22 cellular contexts compared by ENCODE assay signal in genomic region chr10:86827639-86828038, GRCh38.
DNase-seq lines count a peak whose midpoint lies in the region; ATAC-seq, FAIRE-seq and TF ChIP-seq lines count a peak whose summit lies in the region.
"Had no signal": no experiment of that assay in that cellular context is flagged by ENCODE, and none has a peak within 500 bp of the region (broad histone marks: within the 10 kb centered on the region; RNA-seq: fewer than 3 reads in every experiment).

No MANE protein-coding gene starts in this region.

- no peak overlapping the region for H2BK15ac ChIP-seq in H9 (ENCODE audit: low read depth, low read length)

- no peaks in the 10 kb centered on the region for H3K23me2 ChIP-seq in H9 (ENCODE audit: insufficient read length, low read depth, low read length, poor library complexity, severe bottlenecking)

- H4K5ac ChIP-seq in H9 (ENCODE audit: insufficient read length, low read depth, low read length): no peak overlapping the region

- H3K4ac ChIP-seq in H9 (ENCODE audit: low read depth, low read length): no peak overlapping the region

- H3T11ph ChIP-seq in H9 (ENCODE audit: low read length): no peak overlapping the region

- no peak overlapping the region for H2AK5ac ChIP-seq in H9 (ENCODE audit: insufficient read length, low read length)

- no peak overlapping the region for H3K4me3 Mint-ChIP-seq in H9
- H3K4me3 Mint-ChIP-seq: CD8-positive, alpha-beta T cell had no signal

- peaks cover 33% of the 10 kb centered on the region for H3K79me2 ChIP-seq in keratinocyte (ENCODE audit: control insufficient read depth, insufficient read depth, low read length)
- peaks cover 61% of the 10 kb centered on the region; the same call in 1 of the 2 replicates for H3K79me2 ChIP-seq in H9 (ENCODE audit: insufficient read depth, low read length)

- dilution Hi-C loops in keratinocyte (cut with MboI; ENCODE audit: extremely low pct_ligation_motif_present, low sequenced_read_pairs): no loop called here

- WGBS in H9 (ENCODE audit: extremely low coverage, insufficient read length, low lambda C conversion rate): no CpG with 5 or more reads among the region's 7 CpGs

- no peak overlapping the region for H3K4me2 ChIP-seq in keratinocyte (ENCODE audit: control insufficient read depth, extremely low read depth, insufficient read depth, low read depth, low read length)
- H3K4me2 ChIP-seq in H9 (ENCODE audit: insufficient read depth, insufficient read length, low read length): no peak overlapping the region
- H3K4me2 ChIP-seq: BLaER1 treated with 17β-estradiol and CSF1 and Interleukin-3, amounts not matched to agents 10 nM and 100 nM had no signal

- FAIRE-seq in keratinocyte (lab: Jason Lieb, UNC): peak; percentile 60
- FAIRE-seq: RCC 7860 had no signal

- peaks cover 15% of the 10 kb centered on the region for H3K4me1 ChIP-seq in HEK293 (ENCODE audit: control insufficient read depth, insufficient read depth, low read length)
- H3K4me1 ChIP-seq in keratinocyte (ENCODE audit: control insufficient read depth, extremely low read depth, insufficient read depth, low read length): no peaks in the 10 kb centered on the region
- peaks cover 11% of the 10 kb centered on the region; the same call in 1 of the 2 replicates for H3K4me1 ChIP-seq in H9 (ENCODE audit: insufficient read depth, low read length)
- H3K4me1 ChIP-seq: BLaER1 treated with 17β-estradiol and CSF1 and Interleukin-3, amounts not matched to agents 10 nM and 100 nM had no signal

- no peak overlapping the region for H4K8ac ChIP-seq in H9 (replicated peaks; ENCODE audit: insufficient read length, low read depth, low read length)

- no peaks in the 10 kb centered on the region for H3K27me3 Mint-ChIP-seq in H9 (ENCODE audit: low read depth)

- H3K9me3 ChIP-seq in HEK293 (ENCODE audit: control insufficient read depth, insufficient read depth, low read depth, low read length) (no peaks in the 10 kb centered on the region), keratinocyte (ENCODE audit: control insufficient read depth, low read depth, low read length) (no peaks in the 10 kb centered on the region), H9 (ENCODE audit: control insufficient read depth, low read depth, low read length) (no peaks in the 10 kb centered on the region)
- H3K9me3 ChIP-seq: BLaER1 treated with 17β-estradiol and CSF1 and Interleukin-3, amounts not matched to agents 10 nM and 100 nM had no signal

- H3K4me3 ChIP-seq in HEK293 (ENCODE audit: low read depth, low read length): no peak overlapping the region
- no peak overlapping the region for H3K4me3 ChIP-seq in keratinocyte (ENCODE audit: control insufficient read depth in 2 of 3, extremely low read depth in 1 of 3, insufficient read depth in 2 of 3, low read depth in 1 of 3, low read length in 3 of 3)
- H3K4me3 ChIP-seq: BLaER1 treated with 17β-estradiol and CSF1 and Interleukin-3, amounts not matched to agents 10 nM and 100 nM; SK-N-MC had no signal

- CTCF ChIA-PET in HEK293 (lab: Yijun Ruan, JAX): interaction anchor here (0.9 kb wide), 1 partner anchor 9 kb away, joined by 4 read pairs; no protein-coding TSS in a partner anchor
- CTCF ChIA-PET in RWPE1 (lab: Yijun Ruan, JAX): interaction anchor here (0.7 kb wide), 1 partner anchor 13 kb away, joined by 6 read pairs; no protein-coding TSS in a partner anchor

- POLR2A ChIA-PET in HEK293 (lab: Yijun Ruan, JAX) (no interaction called here), RWPE1 (lab: Yijun Ruan, JAX; ENCODE audit: low non-redundant PET) (interaction anchor here (0.6 kb wide), 1 partner anchor 117 kb away, joined by 3 read pairs; no protein-coding TSS in a partner anchor)

- no peak overlapping the region for H3K23ac ChIP-seq in H9 (ENCODE audit: insufficient read length, low read depth, low read length)

- TF ChIP-seq CTCF in HEK293 (tag by site-specific recombination; IDR thresholded peaks at IDR 0.05): no peak
- no peak for TF ChIP-seq CTCF in RWPE1 (conservative IDR thresholded peaks at IDR 0.05; ENCODE audit: low read depth)
- no peak for TF ChIP-seq CTCF in keratinocyte (optimal IDR thresholded peaks at IDR 0.05 in 1 of 3, IDR thresholded peaks at IDR 0.05 in 1 of 3, conservative IDR thresholded peaks at IDR 0.05 in 1 of 3; ENCODE audit: extremely low read depth in 1 of 3, insufficient read depth in 2 of 3, low read length in 3 of 3)
- TF ChIP-seq CTCF in H9 (conservative IDR thresholded peaks at IDR 0.05): no peak

- H3K9me3 Mint-ChIP-seq in H9: no peaks in the 10 kb centered on the region
- H3K9me3 Mint-ChIP-seq: CD8-positive, alpha-beta T cell had no signal

- H4K91ac ChIP-seq in H9 (ENCODE audit: insufficient read length, low read depth, low read length): no peak overlapping the region

- H3K9ac ChIP-seq in keratinocyte (ENCODE audit: control insufficient read depth, extremely low read depth, insufficient read depth, low read length) (no peak overlapping the region), H9 (ENCODE audit: extremely low read depth, insufficient read length, low read length) (no peak overlapping the region)
- H3K9ac ChIP-seq: BLaER1 treated with 17β-estradiol and CSF1 and Interleukin-3, amounts not matched to agents 10 nM and 100 nM had no signal

- H3K4me1 Mint-ChIP-seq in H9: peaks cover 56 to 60% of the 10 kb centered on the region in 2 experiments

- DNase-seq in A172 (ENCODE audit: low spot score) (peak; percentile 8), RWPE1 (ENCODE audit: low spot score) (peak; percentile 29), keratinocyte (ENCODE audit: low read depth, low spot score) (no peak), H9 (no peak), superior temporal gyrus (ENCODE audit: extremely low spot score) (no peak)
- DNase-seq: CD8-positive, alpha-beta T cell; DMS79; H7; KG1; NCI-H1048; NCI-H1436; NCI-H2029 treated with DMSO at 0.1 percent for 48 hours; NCI-H2171; NCI-H446; NCI-H526 treated with DMSO at 0.1 percent for 48 hours; SHP77 had no signal

- H3K18ac ChIP-seq in H9 (ENCODE audit: insufficient read length, low read depth, low read length): no peak overlapping the region

- H2BK5ac ChIP-seq in H9 (ENCODE audit: insufficient read length, low read length): no peak overlapping the region

- peaks cover 7% of the 10 kb centered on the region for H3K79me1 ChIP-seq in H9 (ENCODE audit: insufficient read depth, low read depth, low read length, poor library complexity, severe bottlenecking)

- H2BK120ac ChIP-seq in H9 (ENCODE audit: low read depth, low read length, poor library complexity, severe bottlenecking): no peak overlapping the region

- no peak overlapping the region for H3K56ac ChIP-seq in H9 (ENCODE audit: insufficient read length, low read depth, low read length)

- H3K9me1 ChIP-seq in keratinocyte (ENCODE audit: control insufficient read depth, extremely low read depth, insufficient read depth, low read length): peaks cover 2% of the 10 kb centered on the region

- H3K14ac ChIP-seq in H9 (ENCODE audit: insufficient read depth, low read length): no peak overlapping the region

- no peaks in the 10 kb centered on the region for H3K27me3 ChIP-seq in keratinocyte (ENCODE audit: control insufficient read depth, extremely low read depth, insufficient read depth, low read length)
- H3K27me3 ChIP-seq in H9 (ENCODE audit: insufficient read depth, low read length): no peaks in the 10 kb centered on the region
- H3K27me3 ChIP-seq: BLaER1 treated with 17β-estradiol and CSF1 and Interleukin-3, amounts not matched to agents 10 nM and 100 nM had no signal

- no peaks in the 10 kb centered on the region; a peak in 1 of 7 replicates for H3K36me3 Mint-ChIP-seq in H9 (ENCODE audit: insufficient read depth in 1 of 3, low read depth in 3 of 3)
- H3K36me3 Mint-ChIP-seq: CD8-positive, alpha-beta T cell had no signal

- H3K27ac Mint-ChIP-seq in H9: peak overlapping the region in 1 of 3 experiments; percentile 39; a peak in 1 of 7 replicates
- H3K27ac Mint-ChIP-seq: CD8-positive, alpha-beta T cell had no signal

- H3K27ac ChIP-seq in HEK293 (ENCODE audit: extremely low read depth, low read depth, low read length) (no peak overlapping the region), RWPE1 (no peak overlapping the region), keratinocyte (ENCODE audit: control insufficient read depth, insufficient read depth, low read length) (no peak overlapping the region), H9 (ENCODE audit: insufficient read length, low read depth, low read length) (no peak overlapping the region)
- H3K27ac ChIP-seq: BLaER1 treated with 17β-estradiol and CSF1 and Interleukin-3, amounts not matched to agents 10 nM and 100 nM; SK-N-MC had no signal

- H2BK20ac ChIP-seq in H9 (ENCODE audit: low read depth, low read length, poor library complexity, severe bottlenecking): no peak overlapping the region

- H2AFZ ChIP-seq in keratinocyte (ENCODE audit: control insufficient read depth, low read length) (no peak overlapping the region), H9 (ENCODE audit: low read length) (no peak overlapping the region)

- no peaks in the 10 kb centered on the region; a peak in 1 of 3 replicates for H3K36me3 ChIP-seq in HEK293 (ENCODE audit: control insufficient read depth in 2 of 2, insufficient read depth in 1 of 2, low read length in 2 of 2)
- H3K36me3 ChIP-seq in keratinocyte (ENCODE audit: control insufficient read depth in 2 of 2, extremely low read depth in 1 of 2, insufficient read depth in 2 of 2, low read length in 2 of 2): no peaks in the 10 kb centered on the region
- H3K36me3 ChIP-seq: BLaER1 treated with 17β-estradiol and CSF1 and Interleukin-3, amounts not matched to agents 10 nM and 100 nM had no signal

- ATAC-seq in HG03097 (IDR thresholded peaks at IDR 0.05; ENCODE audit: low FRiP score, unreplicated experiment) (no peak), HG03039 (IDR thresholded peaks at IDR 0.05; ENCODE audit: unreplicated experiment) (no peak)
- ATAC-seq: CD8-positive, alpha-beta T cell had no signal

- H4K20me1 ChIP-seq in keratinocyte (ENCODE audit: control insufficient read depth, extremely low read depth, insufficient read depth, low read length) (peaks cover 3% of the 10 kb centered on the region), H9 (ENCODE audit: control insufficient read depth, insufficient read depth, insufficient read length) (no peaks in the 10 kb centered on the region)

- no peak overlapping the region for H2BK12ac ChIP-seq in H9 (ENCODE audit: insufficient read length, low read depth, low read length)

TF ChIP-seq in HEK293, 187 proteins besides CTCF, POLR2A, EP300 and RAD21 (continues in another document):
- TF ChIP-seq ZFP69B (tag by site-specific recombination; IDR thresholded peaks at IDR 0.05): 0 out of 2 replicates have a peak, but pooled peaks have one; percentile 20
- TF ChIP-seq ZNF362 (tag by site-specific recombination; IDR thresholded peaks at IDR 0.05): peak; percentile 81; the same call in 1 of the 2 replicates

Comparison
In these comparisons a context has a peak if more than half of its experiments do, and no peak if none do; other contexts are left out.
1. DNase-seq: peak in A172 (single experiment) and RWPE1 (single experiment); none in keratinocyte (single experiment), H9 (single experiment) and superior temporal gyrus (single experiment).